28 cellular contexts compared by ENCODE assay signal in the genomic region with DNA sequence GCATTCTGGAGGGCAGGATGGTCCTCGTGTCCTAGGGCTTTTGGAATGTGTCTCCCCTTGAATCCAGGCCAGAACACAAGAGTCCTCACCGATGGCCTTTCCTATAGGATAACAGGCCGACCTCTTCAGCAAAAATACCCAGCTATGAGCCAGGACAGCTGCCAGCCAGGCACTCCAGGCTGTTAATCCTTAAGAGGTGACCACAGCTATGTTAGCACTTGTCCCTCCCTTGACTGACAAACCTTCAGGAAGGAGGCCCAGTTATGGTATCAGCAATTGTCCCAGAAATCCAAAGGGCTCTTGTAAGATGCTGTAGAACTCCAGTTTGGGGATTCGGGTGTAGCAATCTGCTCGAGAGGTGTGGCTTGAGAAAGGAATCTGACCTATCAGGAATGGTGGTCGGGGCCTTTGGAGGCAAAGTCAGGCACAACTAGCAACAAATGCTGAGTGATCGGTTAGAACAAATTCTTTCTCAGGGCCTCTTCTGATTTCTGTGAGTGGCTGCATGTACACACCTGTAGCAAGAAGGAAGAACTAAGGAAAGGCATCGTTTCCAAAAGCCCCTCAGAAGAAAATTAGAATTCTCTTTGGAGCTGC. TPM values are rescaled to one million over a fixed set of nuclear protein-coding genes. Genes with fewer than 3 reads are reported as not detected.
"Had no signal": no experiment of that assay in that cellular context is flagged by ENCODE, and none has a peak within 500 bp of the region (broad histone marks: within the 10 kb centered on the region; RNA-seq: fewer than 3 reads in every experiment).

No MANE protein-coding gene starts in this region.

- H3K9me3 ChIP-seq: mucosa of descending colon, right lobe of liver, stomach, suprapubic skin, tibial nerve, vagina had no signal

- H3K27me3 Mint-ChIP-seq: activated naive CD8-positive, alpha-beta T cell treated with anti-CD3 and anti-CD28 coated beads, Interleukin-2, amount 10 ng/mL, durations not matched to agents 7 days and 5 days; dendritic cell treated with granulocyte-macrophage colony-stimulating factor and Interleukin-4, amounts not matched to agents 40 ng/mL and 50 ng/mL, for 4 days; naive B cell; stimulated activated memory B cell treated with anti-CD40 and anti-IgM and Interleukin-4, amounts not matched to agents 10 μg/mL and 1 μg/mL and 100 μg/mL, for 72 hours; T-helper 17 cell had no signal

- H3K4me1 ChIP-seq: foreskin keratinocyte, right lobe of liver, stomach, suprapubic skin, tibial nerve, vagina had no signal

- H3K4me1 Mint-ChIP-seq: activated naive CD8-positive, alpha-beta T cell treated with anti-CD3 and anti-CD28 coated beads, Interleukin-2, amount 10 ng/mL, durations not matched to agents 7 days and 5 days; naive B cell; stimulated activated memory B cell treated with anti-CD40 and anti-IgM and Interleukin-4, amounts not matched to agents 10 μg/mL and 1 μg/mL and 100 μg/mL, for 72 hours; T-helper 17 cell had no signal

- H3K27ac Mint-ChIP-seq: activated naive CD4-positive, alpha-beta T cell treated with anti-CD3 and anti-CD28 coated beads for 36 hours; activated naive CD8-positive, alpha-beta T cell treated with anti-CD3 and anti-CD28 coated beads, Interleukin-2, amount 10 ng/mL, durations not matched to agents 7 days and 5 days; dendritic cell treated with granulocyte-macrophage colony-stimulating factor and Interleukin-4, amounts not matched to agents 40 ng/mL and 50 ng/mL, for 4 days; stimulated activated memory B cell treated with anti-CD40 and anti-IgM and Interleukin-4, amounts not matched to agents 10 μg/mL and 1 μg/mL and 100 μg/mL, for 72 hours; T-helper 17 cell had no signal

- H3K27me3 ChIP-seq: cardiac muscle cell, foreskin keratinocyte, right lobe of liver, suprapubic skin, tibial nerve, vagina had no signal

- H3K36me3 Mint-ChIP-seq: activated naive CD8-positive, alpha-beta T cell treated with anti-CD3 and anti-CD28 coated beads, Interleukin-2, amount 10 ng/mL, durations not matched to agents 7 days and 5 days; naive B cell; stimulated activated memory B cell treated with anti-CD40 and anti-IgM and Interleukin-4, amounts not matched to agents 10 μg/mL and 1 μg/mL and 100 μg/mL, for 72 hours had no signal

- H3K27ac ChIP-seq: cardiac muscle cell, foreskin keratinocyte, right lobe of liver, stomach, suprapubic skin, tibial nerve, vagina had no signal

- H3K9me3 Mint-ChIP-seq: activated naive CD4-positive, alpha-beta T cell treated with anti-CD3 and anti-CD28 coated beads for 36 hours; activated naive CD8-positive, alpha-beta T cell treated with anti-CD3 and anti-CD28 coated beads, Interleukin-2, amount 10 ng/mL, durations not matched to agents 7 days and 5 days; activated T-cell treated with anti-CD3 and anti-CD28 coated beads, Interleukin-2, amount 50 U/mL, for 4 hours; dendritic cell treated with granulocyte-macrophage colony-stimulating factor and Interleukin-4, amounts not matched to agents 40 ng/mL and 50 ng/mL, for 4 days; neural crest cell; stimulated activated memory B cell treated with anti-CD40 and anti-IgM and Interleukin-4, amounts not matched to agents 10 μg/mL and 1 μg/mL and 100 μg/mL, for 72 hours had no signal

- H3K4me3 Mint-ChIP-seq: activated naive CD4-positive, alpha-beta T cell treated with anti-CD3 and anti-CD28 coated beads for 36 hours; activated naive CD8-positive, alpha-beta T cell treated with anti-CD3 and anti-CD28 coated beads, Interleukin-2, amount 10 ng/mL, durations not matched to agents 7 days and 5 days; activated T-cell treated with anti-CD3 and anti-CD28 coated beads, Interleukin-2, amount 50 U/mL, for 4 hours; dendritic cell treated with granulocyte-macrophage colony-stimulating factor and Interleukin-4, amounts not matched to agents 40 ng/mL and 50 ng/mL, for 4 days; naive B cell; neural crest cell; stimulated activated memory B cell treated with anti-CD40 and anti-IgM and Interleukin-4, amounts not matched to agents 10 μg/mL and 1 μg/mL and 100 μg/mL, for 72 hours; T-helper 17 cell had no signal

- ATAC-seq: activated T-cell treated with anti-CD3 and anti-CD28 coated beads, Interleukin-2, amount 50 U/mL, for 4 hours; foreskin keratinocyte; mucosa of descending colon; right lobe of liver; stimulated activated memory B cell treated with anti-CD40 and anti-IgM and Interleukin-4, amounts not matched to agents 10 μg/mL and 1 μg/mL and 100 μg/mL, for 72 hours; T-helper 17 cell had no signal

- FAIRE-seq: small intestine had no signal

- DNase-seq: activated CD4-positive, alpha-beta T cell treated with anti-CD3 and anti-CD28 coated beads for 4 hours; activated CD4-positive, alpha-beta T cell treated with anti-CD3 and anti-CD28 coated beads, Interleukin-2, amount 50 U/mL, for 48 hours; activated CD4-positive, CD25-positive, alpha-beta regulatory T cell; activated CD8-positive, alpha-beta memory T cell treated with anti-CD3 and anti-CD28 coated beads, Interleukin-2, amount 50 U/mL, for 48 hours; activated naive CD4-positive, alpha-beta T cell treated with anti-CD3 and anti-CD28 coated beads for 36 hours; activated naive CD8-positive, alpha-beta T cell treated with anti-CD3 and anti-CD28 coated beads, Interleukin-2, amount 10 ng/mL, durations not matched to agents 7 days and 5 days; activated T-cell treated with anti-CD3 and anti-CD28 coated beads, Interleukin-2, amount 50 U/mL, for 4 hours; amygdala; effector CD4-positive, alpha-beta T cell; erythroblast; foreskin keratinocyte; mesenchymal stem cell; mucosa of descending colon; naive B cell; posterior cingulate gyrus; right lobe of liver; small intestine; stomach; T-helper 17 cell had no signal

RNA-seq across cellular contexts. Expression of gene PTCHD1, which starts 54.6 kb away (rescaled TPM):
- total RNA-seq: activated CD8-positive, alpha-beta memory T cell treated with anti-CD3 and anti-CD28 coated beads for 36 hours; activated naive CD4-positive, alpha-beta T cell treated with anti-CD3 and anti-CD28 coated beads for 36 hours; activated naive CD8-positive, alpha-beta T cell treated with anti-CD3 and anti-CD28 coated beads, Interleukin-2, amount 10 ng/mL, durations not matched to agents 7 days and 5 days; activated T-cell treated with anti-CD3 and anti-CD28 coated beads, Interleukin-2, amount 50 U/mL, for 4 hours; fibroblast of lung; foreskin keratinocyte; T-helper 17 cell had no signal
